ENCODE assay signal across 8 cellular contexts in the genomic region with DNA sequence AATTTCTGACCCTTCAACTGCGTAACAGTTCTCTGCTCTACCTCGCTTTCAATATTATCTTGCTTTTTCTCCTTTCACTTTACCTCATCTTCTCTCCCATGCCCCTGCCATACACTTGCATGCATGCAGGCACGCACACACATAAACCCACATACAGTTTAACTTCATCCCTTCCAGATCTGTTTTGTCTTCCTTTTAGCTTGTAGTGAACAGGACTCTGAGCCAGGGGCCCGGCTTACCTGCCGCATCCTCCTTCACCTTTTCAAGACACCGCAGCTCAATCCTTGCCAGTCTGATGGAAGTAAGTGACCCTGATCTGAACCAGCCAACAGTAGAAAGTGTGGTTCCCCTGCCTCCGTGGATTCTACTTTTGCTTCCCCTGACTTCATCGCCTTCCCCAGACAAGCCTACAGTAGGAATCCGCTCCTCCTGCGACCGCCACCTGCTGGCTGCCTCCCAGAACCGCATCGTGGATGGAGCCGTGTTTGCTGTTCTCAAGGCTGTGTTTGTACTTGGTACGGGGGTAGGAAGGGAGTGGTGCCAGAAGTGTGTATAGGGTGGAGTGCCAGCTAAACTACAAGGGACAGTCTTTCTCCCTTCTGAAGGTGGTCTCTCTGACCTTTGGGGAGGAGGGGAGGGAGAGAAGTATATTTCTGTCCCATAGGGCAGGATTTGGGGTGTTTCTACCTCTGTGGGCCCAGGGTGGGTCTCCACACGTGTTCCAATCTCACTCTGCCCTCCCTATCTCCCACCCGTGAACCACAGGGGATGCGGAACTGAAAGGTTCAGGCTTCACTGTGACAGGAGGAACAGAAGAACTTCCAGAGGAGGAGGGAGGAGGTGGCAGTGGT. TPM values are rescaled to one million over a fixed set of nuclear protein-coding genes. Genes with fewer than 3 reads are reported as not detected.
DNase-seq lines count a peak whose midpoint lies in the region; ATAC-seq and TF ChIP-seq lines count a peak whose summit lies in the region.

No MANE protein-coding gene starts in this region.

- H3K27ac ChIP-seq in OCI-LY7 (ENCODE audit: low read depth, low read length, poor library complexity, severe bottlenecking) (no peak overlapping the region), esophagus squamous epithelium (no peak overlapping the region), neural cell (ENCODE audit: low read length) (no peak overlapping the region), substantia nigra (ENCODE audit: low read depth, low read length, poor library complexity, severe bottlenecking) (no peak overlapping the region)

- peak; percentile 58 for ATAC-seq in HG02759 (IDR thresholded peaks at IDR 0.05; ENCODE audit: unreplicated experiment)
- ATAC-seq in activated T-cell treated with anti-CD3 and anti-CD28 coated beads, Interleukin-2, amount 50 U/mL, for 4 hours: peak; percentile 92 to 94

- CTCF ChIA-PET in OCI-LY7 (lab: Charles Lee; ENCODE audit: unreplicated experiment): interaction anchor here (0.9 kb wide), 1 partner anchor 28 kb away, joined by 3 read pairs; no protein-coding TSS in a partner anchor

- H3K9me3 Mint-ChIP-seq in activated T-cell treated with anti-CD3 and anti-CD28 coated beads, Interleukin-2, amount 50 U/mL, for 4 hours: no peaks in the 10 kb centered on the region

- no peak overlapping the region for H3K4me2 ChIP-seq in OCI-LY7 (ENCODE audit: low read length)
- H3K4me2 ChIP-seq in neural cell (ENCODE audit: low read length): no peak overlapping the region

- intact Hi-C loops in OCI-LY7 (cut with micrococcal nuclease; ENCODE audit: unreplicated experiment) (loop anchor here (1.0 to 5.0 kb wide), 3 partner anchors 31 to 157 kb away; no protein-coding TSS in a partner anchor), esophagus squamous epithelium (cut with DNase I) (no loop called here)

- H3K9me2 ChIP-seq in OCI-LY7 (ENCODE audit: insufficient read depth, low read length): no peaks in the 10 kb centered on the region
- no peaks in the 10 kb centered on the region for H3K9me2 ChIP-seq in neural cell (ENCODE audit: insufficient read depth, low read length)

- no peaks in the 10 kb centered on the region for H3K4me1 ChIP-seq in OCI-LY7 (ENCODE audit: insufficient read depth, low read length, poor library complexity, severe bottlenecking)
- H3K4me1 ChIP-seq in esophagus squamous epithelium: no peaks in the 10 kb centered on the region

- H3K27me3 Mint-ChIP-seq in activated T-cell treated with anti-CD3 and anti-CD28 coated beads, Interleukin-2, amount 50 U/mL, for 4 hours (ENCODE audit: low read depth): no peaks in the 10 kb centered on the region

- DNase-seq in GM06990 (ENCODE audit: extremely low read depth, insufficient read length): peak; percentile 66
- DNase-seq in OCI-LY7 (ENCODE audit: low spot score): peak; percentile 62
- DNase-seq in activated T-cell treated with anti-CD3 and anti-CD28 coated beads, Interleukin-2, amount 50 U/mL, for 4 hours: peak; percentile 80
- no peak for DNase-seq in esophagus squamous epithelium (lab: John Stamatoyannopoulos, UW)
- DNase-seq in substantia nigra (lab: John Stamatoyannopoulos, UW): peak in 42 of 49 donors; percentile 2 to 59 (median 36)
- no peak for DNase-seq in HK-2 (ENCODE audit: unreplicated experiment)

- H3K9me3 ChIP-seq in OCI-LY7 (ENCODE audit: low read length) (no peaks in the 10 kb centered on the region), esophagus squamous epithelium (no peaks in the 10 kb centered on the region), neural cell (ENCODE audit: low read length) (no peaks in the 10 kb centered on the region)

- H3K36me3 ChIP-seq in GM06990 (ENCODE audit: control insufficient read depth, insufficient read depth, low read length): peaks cover 16% of the 10 kb centered on the region
- H3K36me3 ChIP-seq in OCI-LY7 (ENCODE audit: insufficient read depth, low read length): peaks cover 58% of the 10 kb centered on the region
- H3K36me3 ChIP-seq in esophagus squamous epithelium: peaks cover 0 to 100% (median 3%) of the 10 kb centered on the region in 3 donors
- no peaks in the 10 kb centered on the region for H3K36me3 ChIP-seq in neural cell (ENCODE audit: insufficient read depth, low read length)

- no peak for TF ChIP-seq EP300 in neural cell (conservative IDR thresholded peaks at IDR 0.05; ENCODE audit: poor library complexity, severe bottlenecking)

- POLR2A ChIA-PET in OCI-LY7 (lab: Charles Lee): interaction anchor here (0.5 kb wide), 1 partner anchor 390 kb away, joined by 3 read pairs; no protein-coding TSS in a partner anchor

- TF ChIP-seq POLR2A in esophagus squamous epithelium (IDR thresholded peaks at IDR 0.05): no peak

- no peak overlapping the region for H3K4me3 Mint-ChIP-seq in activated T-cell treated with anti-CD3 and anti-CD28 coated beads, Interleukin-2, amount 50 U/mL, for 4 hours

- 53 to 58% methylated on average over 7 to 8 of the region's 18 CpGs for WGBS in esophagus squamous epithelium, 2 donors

- no peak overlapping the region for H3K9ac ChIP-seq in neural cell (ENCODE audit: low read length)

- no peaks in the 10 kb centered on the region for H3F3A ChIP-seq in neural cell (ENCODE audit: insufficient read depth, low read length, poor library complexity, severe bottlenecking)

- H3K36me3 Mint-ChIP-seq in activated T-cell treated with anti-CD3 and anti-CD28 coated beads, Interleukin-2, amount 50 U/mL, for 4 hours (ENCODE audit: insufficient read depth): peaks cover 34% of the 10 kb centered on the region

- no TSS peak for BruUV-seq in OCI-LY7 (replicated peaks; lab: Mats Ljungman, UMichigan)

- TF ChIP-seq RAD21 in neural cell (conservative IDR thresholded peaks at IDR 0.05): peak; percentile 74

- peak; percentile 89 for TF ChIP-seq CTCF in GM06990 (IDR thresholded peaks at IDR 0.05; ENCODE audit: insufficient read depth, low read length, poor library complexity, severe bottlenecking)
- peak; percentile 80 for TF ChIP-seq CTCF in OCI-LY7 (conservative IDR thresholded peaks at IDR 0.05; ENCODE audit: low read length)
- TF ChIP-seq CTCF in esophagus squamous epithelium (IDR thresholded peaks at IDR 0.05): peak; percentile 42 to 76 (median 71)
- peak; percentile 76 for TF ChIP-seq CTCF in neural cell (IDR thresholded peaks at IDR 0.05; ENCODE audit: poor library complexity, severe bottlenecking)

- no peaks in the 10 kb centered on the region for H3K27me3 ChIP-seq in GM06990 (replicated peaks; ENCODE audit: control insufficient read depth, insufficient read depth, low read length)
- no peaks in the 10 kb centered on the region for H3K27me3 ChIP-seq in esophagus squamous epithelium
- H3K27me3 ChIP-seq in neural cell (ENCODE audit: insufficient read depth, low read depth, low read length): no peaks in the 10 kb centered on the region

- no peak overlapping the region for H3K4me3 ChIP-seq in GM06990 (replicated peaks; ENCODE audit: low read depth, low read length)
- no peak overlapping the region for H3K4me3 ChIP-seq in OCI-LY7 (ENCODE audit: low read depth, low read length, poor library complexity, severe bottlenecking)
- no peak overlapping the region for H3K4me3 ChIP-seq in esophagus squamous epithelium
- H3K4me3 ChIP-seq in neural cell (ENCODE audit: low read length): no peak overlapping the region

- no peak overlapping the region for H2AFZ ChIP-seq in OCI-LY7 (ENCODE audit: low read length)
- H2AFZ ChIP-seq in neural cell (ENCODE audit: low read depth, low read length): no peak overlapping the region

- H3K4me1 Mint-ChIP-seq in activated T-cell treated with anti-CD3 and anti-CD28 coated beads, Interleukin-2, amount 50 U/mL, for 4 hours (ENCODE audit: low read depth): peaks cover 14% of the 10 kb centered on the region

- H4K20me1 ChIP-seq in OCI-LY7 (ENCODE audit: insufficient read depth, low read length) (no peaks in the 10 kb centered on the region), neural cell (ENCODE audit: insufficient read depth) (no peaks in the 10 kb centered on the region)

- H3K79me2 ChIP-seq in OCI-LY7 (ENCODE audit: insufficient read depth, low read depth, low read length) (no peaks in the 10 kb centered on the region), neural cell (replicated peaks; ENCODE audit: insufficient read depth, low read length) (no peaks in the 10 kb centered on the region)

TF ChIP-seq in neural cell, 6 proteins besides CTCF, POLR2A, EP300 and RAD21 (continues in another document):
- no peak for TF ChIP-seq EZH2 (IDR thresholded peaks at IDR 0.05; ENCODE audit: borderline replicate concordance, insufficient read depth, low read length, poor library complexity, severe bottlenecking)
- TF ChIP-seq SMC3 (conservative IDR thresholded peaks at IDR 0.05; ENCODE audit: poor library complexity): peak; percentile 83

RNA-seq across cellular contexts. Expression of gene MED12, which starts 10.7 kb away (rescaled TPM):
- 20.5 and 23.1 TPM in 2 replicates for total RNA-seq in OCI-LY7 (2014; rRNA removed; shearing (Covaris generic))
- total RNA-seq in OCI-LY7 (2022) (31.1 and 38.8 TPM in 2 replicates), esophagus squamous epithelium (10 to 100 TPM; 19.9 to 34.0 (median 24.3) TPM)
- 10 to 100 TPM; 33.7 to 43.9 (median 39.8) TPM for total RNA-seq in activated T-cell treated with anti-CD3 and anti-CD28 coated beads, Interleukin-2, amount 50 U/mL, for 4 hours
- 5.6 and 28.2 TPM in 2 replicates for polyA plus RNA-seq in neural cell
- 18.4 and 23.4 TPM in 2 replicates for polyA minus RNA-seq in neural cell

RNA-seq across cellular contexts. Expression of gene NLGN3, which starts 15.5 kb away (rescaled TPM):
- 0.51 and 0.57 TPM in 2 replicates for total RNA-seq in OCI-LY7 (2014; rRNA removed; shearing (Covaris generic))
- total RNA-seq in OCI-LY7 (2022): 1.3 and 1.7 TPM in 2 replicates
- total RNA-seq in activated T-cell treated with anti-CD3 and anti-CD28 coated beads, Interleukin-2, amount 50 U/mL, for 4 hours: under 1 TPM; 0.38 to 0.43 (median 0.40) TPM
- under 1 TPM in 3 of 4 donors, not detected in 1; 0.21 to 0.38 (median 0.23) TPM for total RNA-seq in esophagus squamous epithelium
- 11.7 and 20.0 TPM in 2 replicates for polyA plus RNA-seq in neural cell
- polyA minus RNA-seq in neural cell: 26.8 and 30.3 TPM in 2 replicates

RNA-seq across cellular contexts. Expression of gene IL2RG, which starts 17.8 kb away (rescaled TPM):
- total RNA-seq in OCI-LY7 (2014; rRNA removed; shearing (Covaris generic)): 20.5 and 21.5 TPM in 2 replicates
- total RNA-seq in OCI-LY7 (2022) (33.3 and 33.6 TPM in 2 replicates), esophagus squamous epithelium (10 to 100 TPM in 2 of 4 donors, 1 to 10 TPM in 2; 4.3 to 15.5 (median 8.8) TPM)
- 100 to 1,000 TPM; 214 to 305 (median 276) TPM for total RNA-seq in activated T-cell treated with anti-CD3 and anti-CD28 coated beads, Interleukin-2, amount 50 U/mL, for 4 hours
- polyA plus RNA-seq in neural cell: not detected in 2 replicates
- not detected in 2 replicates for polyA minus RNA-seq in neural cell

RNA-seq across cellular contexts. Expression of gene CXorf65, which starts 22.6 kb away (rescaled TPM):
- 1.1 and 3.2 TPM in 2 replicates for total RNA-seq in OCI-LY7 (2014; rRNA removed; shearing (Covaris generic))
- total RNA-seq in OCI-LY7 (2022) (1.8 and 5.1 TPM in 2 replicates), esophagus squamous epithelium (not detected)
- 10 to 100 TPM in 1 of 3 donors, 1 to 10 TPM in 2; 6.0 to 11.3 (median 6.6) TPM for total RNA-seq in activated T-cell treated with anti-CD3 and anti-CD28 coated beads, Interleukin-2, amount 50 U/mL, for 4 hours
- polyA plus RNA-seq in neural cell: not detected in 2 replicates
- not detected in 2 replicates for polyA minus RNA-seq in neural cell

RNA-seq across cellular contexts. Expression of gene FOXO4, which starts 33.5 kb away (rescaled TPM):
- 3.8 and 6.7 TPM in 2 replicates for total RNA-seq in OCI-LY7 (2014; rRNA removed; shearing (Covaris generic))
- 12.1 and 12.8 TPM in 2 replicates for total RNA-seq in OCI-LY7 (2022)
- 1 to 10 TPM; 3.4 to 6.4 (median 5.2) TPM for total RNA-seq in activated T-cell treated with anti-CD3 and anti-CD28 coated beads, Interleukin-2, amount 50 U/mL, for 4 hours
- total RNA-seq in esophagus squamous epithelium: 10 to 100 TPM in 2 of 4 donors, 1 to 10 TPM in 2; 4.8 to 17.7 (median 13.2) TPM
- polyA plus RNA-seq in neural cell: 1.9 and 3.1 TPM in 2 replicates
- polyA minus RNA-seq in neural cell: 1.2 and 1.4 TPM in 2 replicates

Comparison
In these comparisons a context has a peak if more than half of its experiments do, and no peak if none do; other contexts are left out.
1. DNase-seq: peak in GM06990 (single experiment), OCI-LY7 (single experiment), activated T-cell treated with anti-CD3 and anti-CD28 coated beads, Interleukin-2, amount 50 U/mL, for 4 hours (single experiment) and substantia nigra (42 of 49); none in esophagus squamous epithelium (single experiment) and HK-2 (single experiment).
2. RNA of gene IL2RG, which starts 17.8 kb away (total RNA-seq): 214 to 305 TPM in activated T-cell treated with anti-CD3 and anti-CD28 coated beads, Interleukin-2, amount 50 U/mL, for 4 hours; 20.5 to 33.6 TPM in OCI-LY7 and 4.3 to 15.5 TPM in esophagus squamous epithelium; every median in the first group is over 4 times any median in the second.
3. Peak in every context shown above with its lines, with median percentiles within 50 percentile points of each other: CTCF ChIP-seq.